22 cellular contexts compared by ENCODE assay signal in genomic region chr6:168558686-168559085, GRCh38.
"Had no signal": no experiment of that assay in that cellular context is flagged by ENCODE, and none has a peak within 500 bp of the region (broad histone marks: within the 10 kb centered on the region; RNA-seq: fewer than 3 reads in every experiment).

No MANE protein-coding gene starts in this region.

- H3K4me1 Mint-ChIP-seq: naive B cell; stimulated activated naive B cell treated with anti-CD40 and anti-IgM and Interleukin-4, amounts not matched to agents 10 μg/mL and 1 μg/mL and 100 μg/mL, for 72 hours had no signal

- H3K36me3 ChIP-seq: esophagus squamous epithelium, sigmoid colon, transverse colon, uterus had no signal

- FAIRE-seq: colon had no signal

- H3K27ac ChIP-seq: esophagus squamous epithelium, gastroesophageal sphincter, sigmoid colon, skin epidermis, transverse colon had no signal

- H3K4me3 Mint-ChIP-seq: dendritic cell treated with granulocyte-macrophage colony-stimulating factor and Interleukin-4, amounts not matched to agents 40 ng/mL and 50 ng/mL, for 4 days; effector memory CD8-positive, alpha-beta T cell; naive B cell; nephron progenitor cell; stimulated activated naive B cell treated with anti-CD40 and anti-IgM and Interleukin-4, amounts not matched to agents 10 μg/mL and 1 μg/mL and 100 μg/mL, for 72 hours had no signal

- H3K9me3 Mint-ChIP-seq: effector memory CD8-positive, alpha-beta T cell had no signal

- DNase-seq: effector memory CD8-positive, alpha-beta T cell; esophagus squamous epithelium; foreskin fibroblast; glutamatergic neuron; islet precursor cell; naive B cell; nephron progenitor cell; posterior cingulate gyrus; sigmoid colon; stimulated activated CD4-positive, alpha-beta T cell treated with anti-CD3 and anti-CD28 coated beads, Interleukin-2, amount 100 ng/mL, for 24 hours; stimulated activated CD4-positive, alpha-beta T cell treated with anti-CD3 and anti-CD28 coated beads, Interleukin-4, amount 100 ng/mL, for 4 hours; stimulated activated naive B cell treated with anti-CD40 and anti-IgM and Interleukin-4, amounts not matched to agents 10 μg/mL and 1 μg/mL and 100 μg/mL, for 72 hours; stomach; substantia nigra; transverse colon; uterus had no signal

- H3K4me3 ChIP-seq: esophagus squamous epithelium, gastroesophageal sphincter, sigmoid colon, skin epidermis, stomach, thoracic aorta, transverse colon, uterus had no signal

- H3K27ac Mint-ChIP-seq: dendritic cell treated with granulocyte-macrophage colony-stimulating factor and Interleukin-4, amounts not matched to agents 40 ng/mL and 50 ng/mL, for 4 days; effector memory CD8-positive, alpha-beta T cell; naive B cell; nephron progenitor cell; stimulated activated naive B cell treated with anti-CD40 and anti-IgM and Interleukin-4, amounts not matched to agents 10 μg/mL and 1 μg/mL and 100 μg/mL, for 72 hours had no signal

- H3K36me3 Mint-ChIP-seq: naive B cell; stimulated activated naive B cell treated with anti-CD40 and anti-IgM and Interleukin-4, amounts not matched to agents 10 μg/mL and 1 μg/mL and 100 μg/mL, for 72 hours had no signal

- H3K27me3 ChIP-seq: esophagus squamous epithelium, gastroesophageal sphincter, sigmoid colon, transverse colon, uterus had no signal

- H3K4me1 ChIP-seq: esophagus squamous epithelium, gastroesophageal sphincter, transverse colon had no signal

- ATAC-seq: effector memory CD8-positive, alpha-beta T cell; gastroesophageal sphincter; left lobe of liver; stimulated activated naive B cell treated with anti-CD40 and anti-IgM and Interleukin-4, amounts not matched to agents 10 μg/mL and 1 μg/mL and 100 μg/mL, for 72 hours had no signal

- H3K9me3 ChIP-seq: esophagus squamous epithelium, gastroesophageal sphincter, sigmoid colon, stomach, thoracic aorta, transverse colon, uterus had no signal

- H3K27me3 Mint-ChIP-seq: dendritic cell treated with granulocyte-macrophage colony-stimulating factor and Interleukin-4, amounts not matched to agents 40 ng/mL and 50 ng/mL, for 4 days; effector memory CD8-positive, alpha-beta T cell; stimulated activated naive B cell treated with anti-CD40 and anti-IgM and Interleukin-4, amounts not matched to agents 10 μg/mL and 1 μg/mL and 100 μg/mL, for 72 hours had no signal
